16 cellular contexts compared by ENCODE assay signal in the genomic region with DNA sequence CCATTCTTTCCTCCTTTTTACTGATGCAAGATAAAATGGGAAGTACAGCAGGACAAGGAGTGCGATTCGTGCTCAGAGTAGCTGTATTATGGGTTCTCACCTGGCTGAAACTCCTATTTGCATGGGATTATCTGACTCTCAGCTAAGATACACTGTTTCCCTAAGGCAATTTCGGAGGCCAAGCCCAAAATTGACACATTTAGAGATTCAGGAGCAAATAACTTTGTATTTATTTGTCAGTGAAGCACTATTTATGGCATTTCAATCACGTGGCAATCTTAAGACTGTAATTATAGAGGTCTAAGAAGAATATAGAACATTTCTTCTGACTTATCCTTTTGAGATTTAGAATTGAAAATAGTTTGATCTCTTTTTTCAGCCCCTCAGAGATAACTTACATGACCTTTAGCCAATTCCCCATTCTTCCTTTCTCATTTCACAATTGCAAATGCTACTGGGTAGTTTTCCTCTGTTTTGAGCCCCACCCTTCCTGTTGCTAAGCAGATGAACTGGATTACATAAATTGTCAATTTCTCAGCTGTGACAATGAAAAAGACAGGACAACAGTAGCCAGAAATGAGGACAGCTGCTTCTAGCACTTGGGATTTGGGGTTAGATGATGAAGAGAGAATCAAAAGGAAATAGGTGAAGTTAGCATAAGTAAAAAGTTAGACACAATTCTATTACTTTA.
DNase-seq lines count a peak whose midpoint lies in the region; ATAC-seq and TF ChIP-seq lines count a peak whose summit lies in the region.
"Had no signal": no experiment of that assay in that cellular context is flagged by ENCODE, and none has a peak within 500 bp of the region (broad histone marks: within the 10 kb centered on the region; RNA-seq: fewer than 3 reads in every experiment).

No MANE protein-coding gene starts in this region.

- no peaks in the 10 kb centered on the region for H3K36me3 ChIP-seq in CD4-positive, alpha-beta memory T cell (ENCODE audit: insufficient read depth, low read length)
- no peaks in the 10 kb centered on the region for H3K36me3 ChIP-seq in mucosa of descending colon (ENCODE audit: low read depth)

- no peaks in the 10 kb centered on the region for H3K36me3 Mint-ChIP-seq in CD4-positive, alpha-beta memory T cell
- H3K36me3 Mint-ChIP-seq in activated T-helper 17 cell treated with anti-CD3 and anti-CD28 coated beads, Interleukin-2, amount 50 U/mL, for 72 hours (ENCODE audit: low read depth), result no peaks in the 10 kb centered on the region
- H3K36me3 Mint-ChIP-seq in activated T-cell treated with anti-CD3 and anti-CD28 coated beads, Interleukin-2, amount 50 U/mL, for 4 hours (ENCODE audit: insufficient read depth), result no peaks in the 10 kb centered on the region
- H3K36me3 Mint-ChIP-seq: CD8-positive, alpha-beta memory T cell; memory B cell had no signal

- peaks cover 25% of the 10 kb centered on the region for H3K4me1 ChIP-seq in CD4-positive, alpha-beta memory T cell (ENCODE audit: insufficient read depth, low read length)
- H3K4me1 ChIP-seq in mucosa of descending colon (ENCODE audit: low read depth), result peaks cover 4% of the 10 kb centered on the region

- no peaks in the 10 kb centered on the region for H3K9me3 ChIP-seq in CD4-positive, alpha-beta memory T cell (ENCODE audit: control insufficient read depth in 1 of 2, low read length in 2 of 2)
- no peaks in the 10 kb centered on the region for H3K9me3 ChIP-seq in mucosa of descending colon

- POLR2A ChIA-PET in CD4-positive, alpha-beta memory T cell (lab: Charles Lee; ENCODE audit: partially characterized antibody), result interaction anchor here (0.7 to 1.2 kb wide), 2 partner anchors 62 to 122 kb away, joined by 3 read pairs; no protein-coding TSS in a partner anchor

- no peak overlapping the region for H3K4me3 ChIP-seq in CD4-positive, alpha-beta memory T cell (ENCODE audit: low read length in 2 of 2)
- H3K4me3 ChIP-seq in mucosa of descending colon, result no peak overlapping the region
- H3K4me3 ChIP-seq: SK-N-MC had no signal

- CTCF ChIA-PET in CD4-positive, alpha-beta memory T cell (lab: Charles Lee; ENCODE audit: partially characterized antibody), result interaction anchor here (0.8 to 3.0 kb wide), 28 partner anchors 9 to 672 kb away, joined by 3 to 49 read pairs (median 6); partner anchors contain the start of genes BRCA2 and ZAR1L

- H3K9me3 Mint-ChIP-seq in CD4-positive, alpha-beta memory T cell, result no peaks in the 10 kb centered on the region
- no peaks in the 10 kb centered on the region for H3K9me3 Mint-ChIP-seq in activated T-helper 17 cell treated with anti-CD3 and anti-CD28 coated beads, Interleukin-2, amount 50 U/mL, for 72 hours
- no peaks in the 10 kb centered on the region for H3K9me3 Mint-ChIP-seq in activated T-cell treated with anti-CD3 and anti-CD28 coated beads, Interleukin-2, amount 50 U/mL, for 4 hours
- H3K9me3 Mint-ChIP-seq: activated CD4-positive, alpha-beta T cell treated with anti-CD3 and anti-CD28 coated beads, Interleukin-2, amount 10 ng/mL, durations not matched to agents 7 days and 5 days; activated T-helper 2 cell treated with anti-CD3 and anti-CD28 coated beads, Interferon-gamma antibody, Interleukin-2, Interleukin-4, amounts not matched to agents 10 μg/mL and 5 μg/mL and 100 μg/mL, durations not matched to agents 14 hours and 24 hours and 36 hours; CD8-positive, alpha-beta memory T cell; memory B cell; stimulated activated naive CD8-positive, alpha-beta T cell treated with anti-CD3 and anti-CD28 coated beads, Interleukin-15, Interleukin-2, amounts not matched to agents 100 ng/mL and 50 ng/mL, for 24 hours had no signal

- intact Hi-C loops in CD4-positive, alpha-beta memory T cell (cut with micrococcal nuclease), result no loop called here
- intact Hi-C loops in mucosa of descending colon (cut with DNase I, micrococcal nuclease), result no loop called here

- peak overlapping the region in 4 of 7 donors; percentile 59 to 88 (median 70) for H3K27ac Mint-ChIP-seq in CD4-positive, alpha-beta memory T cell
- peak overlapping the region; percentile 34 for H3K27ac Mint-ChIP-seq in activated T-helper 17 cell treated with anti-CD3 and anti-CD28 coated beads, Interleukin-2, amount 50 U/mL, for 72 hours
- H3K27ac Mint-ChIP-seq: activated CD4-positive, alpha-beta T cell treated with anti-CD3 and anti-CD28 coated beads, Interleukin-2, amount 10 ng/mL, durations not matched to agents 7 days and 5 days; activated T-helper 2 cell treated with anti-CD3 and anti-CD28 coated beads, Interferon-gamma antibody, Interleukin-2, Interleukin-4, amounts not matched to agents 10 μg/mL and 5 μg/mL and 100 μg/mL, durations not matched to agents 14 hours and 24 hours and 36 hours; CD8-positive, alpha-beta memory T cell; memory B cell; stimulated activated naive CD8-positive, alpha-beta T cell treated with anti-CD3 and anti-CD28 coated beads, Interleukin-15, Interleukin-2, amounts not matched to agents 100 ng/mL and 50 ng/mL, for 24 hours had no signal

- peak in 2 of 5 donors; percentile 17 to 25 for DNase-seq in CD4-positive, alpha-beta memory T cell
- DNase-seq in NCI-H146 (lab: John Stamatoyannopoulos, UW), result peak; percentile 30
- DNase-seq in mucosa of descending colon, result no peak
- DNase-seq in activated CD4-positive, alpha-beta T cell treated with anti-CD3 and anti-CD28 coated beads, Interleukin-2, amount 50 U/mL, for 48 hours, result no peak
- DNase-seq in SK-N-DZ (ENCODE audit: low spot score), result no peak
- DNase-seq in activated T-cell treated with anti-CD3 and anti-CD28 coated beads, Interleukin-2, amount 50 U/mL, for 4 hours, result no peak
- DNase-seq in epidermal melanocyte (ENCODE audit: insufficient read length, low spot score), result no peak
- DNase-seq: activated CD4-positive, alpha-beta T cell treated with anti-CD3 and anti-CD28 coated beads, Interleukin-2, amount 10 ng/mL, durations not matched to agents 7 days and 5 days; CD8-positive, alpha-beta memory T cell; hypothalamus; NCI-H446 treated with DMSO at 0.1 percent for 48 hours had no signal

- H3K4me3 Mint-ChIP-seq in CD4-positive, alpha-beta memory T cell, result peak overlapping the region in 7 of 8 donors; percentile 3 to 67 (median 43)
- peak overlapping the region; percentile 25 for H3K4me3 Mint-ChIP-seq in activated T-helper 17 cell treated with anti-CD3 and anti-CD28 coated beads, Interleukin-2, amount 50 U/mL, for 72 hours
- H3K4me3 Mint-ChIP-seq in activated T-cell treated with anti-CD3 and anti-CD28 coated beads, Interleukin-2, amount 50 U/mL, for 4 hours, result no peak overlapping the region
- H3K4me3 Mint-ChIP-seq: activated CD4-positive, alpha-beta T cell treated with anti-CD3 and anti-CD28 coated beads, Interleukin-2, amount 10 ng/mL, durations not matched to agents 7 days and 5 days; CD8-positive, alpha-beta memory T cell; memory B cell; stimulated activated naive CD8-positive, alpha-beta T cell treated with anti-CD3 and anti-CD28 coated beads, Interleukin-15, Interleukin-2, amounts not matched to agents 100 ng/mL and 50 ng/mL, for 24 hours had no signal

- H3K4me1 Mint-ChIP-seq in CD4-positive, alpha-beta memory T cell, result peaks cover 16 to 53% (median 29%) of the 10 kb centered on the region in 4 donors
- peaks cover 31% of the 10 kb centered on the region for H3K4me1 Mint-ChIP-seq in activated T-helper 17 cell treated with anti-CD3 and anti-CD28 coated beads, Interleukin-2, amount 50 U/mL, for 72 hours
- H3K4me1 Mint-ChIP-seq in activated T-cell treated with anti-CD3 and anti-CD28 coated beads, Interleukin-2, amount 50 U/mL, for 4 hours (ENCODE audit: low read depth), result peaks cover 17% of the 10 kb centered on the region

- H3K27me3 Mint-ChIP-seq in CD4-positive, alpha-beta memory T cell, result peaks cover 0 to 2% of the 10 kb centered on the region in 2 donors
- no peaks in the 10 kb centered on the region for H3K27me3 Mint-ChIP-seq in activated T-helper 17 cell treated with anti-CD3 and anti-CD28 coated beads, Interleukin-2, amount 50 U/mL, for 72 hours
- H3K27me3 Mint-ChIP-seq in activated T-cell treated with anti-CD3 and anti-CD28 coated beads, Interleukin-2, amount 50 U/mL, for 4 hours (ENCODE audit: low read depth), result peaks cover 6% of the 10 kb centered on the region

- H3K27ac ChIP-seq in CD4-positive, alpha-beta memory T cell (ENCODE audit: low read depth, low read length), result no peak overlapping the region
- H3K27ac ChIP-seq: SK-N-MC had no signal

- TF ChIP-seq CTCF in mucosa of descending colon (IDR thresholded peaks at IDR 0.05), result no peak

- no peaks in the 10 kb centered on the region for H3K27me3 ChIP-seq in CD4-positive, alpha-beta memory T cell (ENCODE audit: insufficient read depth, low read length)

- no peak for ATAC-seq in activated T-helper 17 cell treated with anti-CD3 and anti-CD28 coated beads, Interleukin-2, amount 50 U/mL, for 72 hours (replicated peaks)
- peak; percentile 54 for ATAC-seq in mucosa of descending colon
- no peak for ATAC-seq in activated T-cell treated with anti-CD3 and anti-CD28 coated beads, Interleukin-2, amount 50 U/mL, for 4 hours
